18 cellular contexts compared by ENCODE assay signal in genomic region chr16:35255816-35256215, GRCh38.
"Had no signal": no experiment of that assay in that cellular context is flagged by ENCODE, and none has a peak within 500 bp of the region (broad histone marks: within the 10 kb centered on the region; RNA-seq: fewer than 3 reads in every experiment).

No MANE protein-coding gene starts in this region.

- DNase-seq: KBM-7, MV-4-11, NCI-H1048, NCI-H1105, NCI-H1417, NCI-H1436 treated with DMSO at 0.1 percent for 48 hours, NCI-H1694, NCI-H187 treated with DMSO at 0.1 percent for 48 hours, NCI-H2171 treated with DMSO at 0.1 percent for 48 hours, NCI-H345, NCI-H446 treated with DMSO at 0.1 percent for 48 hours, NCI-H510A treated with DMSO at 0.1 percent for 48 hours, NCI-H526, PC-3, SHP77 had no signal

- H3K27ac ChIP-seq: HL-60, RWPE1 had no signal

- ATAC-seq: Panc1, PC-3 had no signal
